Comparison of ENCODE assay signal across 36 cellular contexts in the genomic region with DNA sequence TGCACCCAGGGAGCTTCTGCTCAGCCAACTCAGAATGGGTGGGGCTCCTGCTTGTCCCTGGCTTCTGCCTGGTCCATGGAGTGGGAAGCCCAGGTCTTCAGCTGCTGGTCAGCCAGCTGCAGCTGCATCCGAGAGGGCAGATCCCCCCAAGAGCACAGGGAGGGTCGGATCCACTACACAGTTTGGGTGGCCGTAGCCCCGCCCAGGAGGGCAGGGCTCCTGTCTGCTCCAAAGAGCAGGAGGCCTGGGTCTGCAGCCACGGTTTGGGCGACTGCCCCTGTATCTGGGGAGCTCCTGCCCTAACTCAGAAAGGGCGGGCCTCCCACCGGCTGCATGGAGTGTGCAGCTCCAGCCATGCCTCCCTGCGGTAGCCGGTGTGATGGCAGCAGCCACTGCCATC.
"Had no signal": no experiment of that assay in that cellular context is flagged by ENCODE, and none has a peak within 500 bp of the region (broad histone marks: within the 10 kb centered on the region; RNA-seq: fewer than 3 reads in every experiment).

No MANE protein-coding gene starts in this region.

- H3K4me3 ChIP-seq: adrenal gland, body of pancreas, breast epithelium had no signal

- H3K4me1 ChIP-seq: adrenal gland, body of pancreas, breast epithelium had no signal

- H3K27me3 ChIP-seq: adrenal gland, body of pancreas, brain microvascular endothelial cell had no signal

- H3K27me3 Mint-ChIP-seq: activated B cell treated with CpG ODN at 0.5 μM for 24 hours; activated CD4-positive, alpha-beta memory T cell treated with anti-CD3 and anti-CD28 coated beads for 36 hours; activated CD4-positive, alpha-beta T cell treated with anti-CD3 and anti-CD28 coated beads, Interleukin-2, amount 10 ng/mL, durations not matched to agents 24 days and 14 days; activated CD8-positive, alpha-beta T cell treated with anti-CD3 and anti-CD28 coated beads for 36 hours; activated naive CD8-positive, alpha-beta T cell treated with anti-CD3 and anti-CD28 coated beads for 36 hours; activated T-helper 17 cell treated with anti-CD3 and anti-CD28 coated beads, Interleukin-2, amount 50 U/mL, for 72 hours had no signal

- H3K4me3 Mint-ChIP-seq: activated B cell treated with CpG ODN at 0.5 μM for 24 hours; activated CD4-positive, alpha-beta memory T cell treated with anti-CD3 and anti-CD28 coated beads for 36 hours; activated CD4-positive, alpha-beta T cell treated with anti-CD3 and anti-CD28 coated beads, Interleukin-2, amount 10 ng/mL, durations not matched to agents 24 days and 14 days; activated CD8-positive, alpha-beta T cell treated with anti-CD3 and anti-CD28 coated beads for 36 hours; activated naive CD4-positive, alpha-beta T cell treated with anti-CD3 and anti-CD28 coated beads for 36 hours; activated naive CD8-positive, alpha-beta T cell treated with anti-CD3 and anti-CD28 coated beads for 36 hours; activated T-cell treated with anti-CD3 and anti-CD28 coated beads, Interleukin-2, amount 50 U/mL, for 4 hours; activated T-cell treated with anti-CD3 and anti-CD28 coated beads, Interleukin-2, amount 50 U/mL, for 72 hours; activated T-helper 1 cell treated with anti-CD3 and anti-CD28 coated beads, Interleukin-12 subunit alpha, Interleukin-12 subunit beta, Interleukin-2, Interleukin-4 antibody, amounts not matched to agents 30 ng/mL and 10 ng/mL and 1 ng/mL, durations not matched to agents 14 hours and 24 hours and 36 hours; activated T-helper 17 cell treated with anti-CD3 and anti-CD28 coated beads, Interleukin-2, amount 50 U/mL, for 72 hours; T-helper 1 cell treated with Interleukin-12 subunit alpha and Interleukin-12 subunit beta and Interleukin-4 antibody, amounts not matched to agents 30 μg/mL and 1 μg/mL, for 36 hours; T-helper 2 cell treated with Interferon-gamma antibody and Interleukin-4, amounts not matched to agents 5 μg/mL and 100 μg/mL, for 36 hours had no signal

- H3K36me3 ChIP-seq: adrenal gland, brain microvascular endothelial cell, breast epithelium had no signal

- ATAC-seq: activated CD8-positive, alpha-beta T cell treated with anti-CD3 and anti-CD28 coated beads for 36 hours; activated naive CD4-positive, alpha-beta T cell treated with anti-CD3 and anti-CD28 coated beads, Interleukin-2, amount 50 U/mL, for 72 hours; activated T-cell treated with anti-CD3 and anti-CD28 coated beads, Interleukin-2, amount 50 U/mL, for 4 hours; activated T-cell treated with anti-CD3 and anti-CD28 coated beads, Interleukin-2, amount 50 U/mL, for 72 hours; activated T-helper 17 cell treated with anti-CD3 and anti-CD28 coated beads, Interleukin-2, amount 50 U/mL, for 72 hours; body of pancreas had no signal

- H3K27ac ChIP-seq: adrenal gland, body of pancreas, brain microvascular endothelial cell, breast epithelium, VCaP had no signal

- H3K27ac Mint-ChIP-seq: activated B cell treated with CpG ODN at 0.5 μM for 24 hours; activated CD4-positive, alpha-beta memory T cell treated with anti-CD3 and anti-CD28 coated beads for 36 hours; activated CD4-positive, alpha-beta T cell treated with anti-CD3 and anti-CD28 coated beads, Interleukin-2, amount 10 ng/mL, durations not matched to agents 24 days and 14 days; activated CD8-positive, alpha-beta T cell treated with anti-CD3 and anti-CD28 coated beads for 36 hours; activated naive CD4-positive, alpha-beta T cell treated with anti-CD3 and anti-CD28 coated beads for 36 hours; activated naive CD4-positive, alpha-beta T cell treated with anti-CD3 and anti-CD28 coated beads, Interleukin-2, amount 50 U/mL, for 72 hours; activated naive CD8-positive, alpha-beta T cell treated with anti-CD3 and anti-CD28 coated beads for 36 hours; activated T-cell treated with anti-CD3 and anti-CD28 coated beads, Interleukin-2, amount 50 U/mL, for 72 hours; activated T-helper 1 cell treated with anti-CD3 and anti-CD28 coated beads, Interleukin-12 subunit alpha, Interleukin-12 subunit beta, Interleukin-2, Interleukin-4 antibody, amounts not matched to agents 30 ng/mL and 10 ng/mL and 1 ng/mL, durations not matched to agents 14 hours and 24 hours and 36 hours; activated T-helper 17 cell treated with anti-CD3 and anti-CD28 coated beads, Interleukin-2, amount 50 U/mL, for 72 hours; T-helper 1 cell treated with Interleukin-12 subunit alpha and Interleukin-12 subunit beta and Interleukin-4 antibody, amounts not matched to agents 30 μg/mL and 1 μg/mL, for 36 hours; T-helper 2 cell treated with Interferon-gamma antibody and Interleukin-4, amounts not matched to agents 5 μg/mL and 100 μg/mL, for 36 hours had no signal

- H3K9me3 ChIP-seq: adrenal gland, body of pancreas had no signal

- H3K9me3 Mint-ChIP-seq: activated B cell treated with CpG ODN at 0.5 μM for 24 hours; activated CD4-positive, alpha-beta memory T cell treated with anti-CD3 and anti-CD28 coated beads for 36 hours; activated CD4-positive, alpha-beta T cell treated with anti-CD3 and anti-CD28 coated beads, Interleukin-2, amount 10 ng/mL, durations not matched to agents 24 days and 14 days; activated CD8-positive, alpha-beta T cell treated with anti-CD3 and anti-CD28 coated beads for 36 hours; activated naive CD4-positive, alpha-beta T cell treated with anti-CD3 and anti-CD28 coated beads for 36 hours; activated naive CD4-positive, alpha-beta T cell treated with anti-CD3 and anti-CD28 coated beads, Interleukin-2, amount 50 U/mL, for 72 hours; activated naive CD8-positive, alpha-beta T cell treated with anti-CD3 and anti-CD28 coated beads for 36 hours; activated T-cell treated with anti-CD3 and anti-CD28 coated beads, Interleukin-2, amount 50 U/mL, for 4 hours; activated T-helper 1 cell treated with anti-CD3 and anti-CD28 coated beads, Interleukin-12 subunit alpha, Interleukin-12 subunit beta, Interleukin-2, Interleukin-4 antibody, amounts not matched to agents 30 ng/mL and 10 ng/mL and 1 ng/mL, durations not matched to agents 14 hours and 24 hours and 36 hours; activated T-helper 17 cell treated with anti-CD3 and anti-CD28 coated beads, Interleukin-2, amount 50 U/mL, for 72 hours; T-helper 1 cell treated with Interleukin-12 subunit alpha and Interleukin-12 subunit beta and Interleukin-4 antibody, amounts not matched to agents 30 μg/mL and 1 μg/mL, for 36 hours; T-helper 2 cell treated with Interferon-gamma antibody and Interleukin-4, amounts not matched to agents 5 μg/mL and 100 μg/mL, for 36 hours had no signal

- H3K36me3 Mint-ChIP-seq: activated CD4-positive, alpha-beta memory T cell treated with anti-CD3 and anti-CD28 coated beads for 36 hours; activated naive CD4-positive, alpha-beta T cell treated with anti-CD3 and anti-CD28 coated beads, Interleukin-2, amount 50 U/mL, for 72 hours; activated naive CD8-positive, alpha-beta T cell treated with anti-CD3 and anti-CD28 coated beads for 36 hours had no signal

- DNase-seq: activated B cell treated with CpG ODN at 0.5 μM for 24 hours; activated CD4-positive, alpha-beta memory T cell treated with anti-CD3 and anti-CD28 coated beads for 36 hours; activated CD4-positive, alpha-beta T cell treated with anti-CD3 and anti-CD28 coated beads for 4 hours; activated CD4-positive, alpha-beta T cell treated with anti-CD3 and anti-CD28 coated beads, Interleukin-2, amount 10 ng/mL, durations not matched to agents 24 days and 14 days; activated CD4-positive, alpha-beta T cell treated with anti-CD3 and anti-CD28 coated beads, Interleukin-2, amount 50 U/mL, for 1 hour; activated CD4-positive, alpha-beta T cell treated with anti-CD3 and anti-CD28 coated beads, Interleukin-2, amount 50 U/mL, for 4 hours; activated CD4-positive, CD25-positive, alpha-beta regulatory T cell treated with anti-CD3 and anti-CD28 coated beads, Interleukin-2, amount 50 U/mL, for 72 hours; activated CD8-positive, alpha-beta memory T cell treated with anti-CD3 and anti-CD28 coated beads, Interleukin-2, amount 50 U/mL, for 4 hours; activated CD8-positive, alpha-beta T cell treated with anti-CD3 and anti-CD28 coated beads for 36 hours; activated effector memory CD4-positive, alpha-beta T cell treated with anti-CD3 and anti-CD28 coated beads, Interleukin-2, amount 50 U/mL, for 16 hours; activated gamma-delta T cell treated with Interleukin-2 at 50 U/mL for 16 hours; activated naive CD4-positive, alpha-beta T cell; activated naive CD4-positive, alpha-beta T cell treated with anti-CD3 and anti-CD28 coated beads for 36 hours; activated naive CD4-positive, alpha-beta T cell treated with anti-CD3 and anti-CD28 coated beads, Interleukin-2, amount 50 U/mL, for 16 hours; activated naive CD8-positive, alpha-beta T cell treated with anti-CD3 and anti-CD28 coated beads for 36 hours; activated T-cell treated with anti-CD3 and anti-CD28 coated beads for 4 hours; activated T-cell treated with anti-CD3 and anti-CD28 coated beads, Interleukin-2, amount 50 U/mL, for 1 hour; activated T-cell treated with anti-CD3 and anti-CD28 coated beads, Interleukin-2, amount 50 U/mL, for 4 hours; activated T-cell treated with anti-CD3 and anti-CD28 coated beads, Interleukin-2, amount 50 U/mL, for 72 hours; adrenal gland; amniotic stem cell; body of pancreas; brain microvascular endothelial cell; central memory CD4-positive, alpha-beta T cell; SW 1271; T-helper 1 cell; T-helper 2 cell; T-helper 9 cell had no signal

- FAIRE-seq: TTC549 had no signal

- H3K4me1 Mint-ChIP-seq: activated B cell treated with CpG ODN at 0.5 μM for 24 hours; activated CD4-positive, alpha-beta T cell treated with anti-CD3 and anti-CD28 coated beads, Interleukin-2, amount 10 ng/mL, durations not matched to agents 24 days and 14 days; activated naive CD8-positive, alpha-beta T cell treated with anti-CD3 and anti-CD28 coated beads for 36 hours; activated T-helper 17 cell treated with anti-CD3 and anti-CD28 coated beads, Interleukin-2, amount 50 U/mL, for 72 hours had no signal
